Comparison of ENCODE assay signal across 2 cellular contexts in the genomic region with DNA sequence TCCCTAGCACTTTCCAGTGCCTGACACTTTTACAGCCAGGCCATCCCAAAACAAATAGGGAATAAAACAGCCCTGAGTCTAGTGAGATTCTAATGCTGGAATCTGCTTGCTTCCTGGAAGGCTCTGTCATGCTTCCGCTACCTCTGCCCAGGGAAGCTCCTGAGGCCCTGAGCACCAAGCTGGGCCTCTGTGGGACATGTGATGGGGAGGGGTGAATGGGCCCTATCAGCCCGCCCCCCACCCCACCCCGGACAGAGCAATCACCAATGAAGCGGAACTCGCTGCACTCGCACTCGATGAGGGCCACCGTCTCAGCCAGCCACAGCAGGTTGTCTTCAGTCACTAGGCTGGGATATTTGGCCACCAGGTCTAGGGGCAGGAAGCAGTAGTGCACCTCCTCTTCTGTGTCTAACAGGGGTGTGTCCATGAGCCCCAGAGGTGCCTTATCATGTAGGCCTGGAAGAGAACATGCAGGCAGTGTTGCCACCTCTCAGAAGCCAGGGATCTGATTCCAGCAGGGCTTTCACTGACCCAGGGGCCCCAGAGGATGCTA.
TF ChIP-seq lines count a peak whose summit lies in the region.

No MANE protein-coding gene starts in this region.

TF ChIP-seq in A549, 52 proteins besides CTCF, POLR2A, EP300 and RAD21:
- TF ChIP-seq, protein P1, sequence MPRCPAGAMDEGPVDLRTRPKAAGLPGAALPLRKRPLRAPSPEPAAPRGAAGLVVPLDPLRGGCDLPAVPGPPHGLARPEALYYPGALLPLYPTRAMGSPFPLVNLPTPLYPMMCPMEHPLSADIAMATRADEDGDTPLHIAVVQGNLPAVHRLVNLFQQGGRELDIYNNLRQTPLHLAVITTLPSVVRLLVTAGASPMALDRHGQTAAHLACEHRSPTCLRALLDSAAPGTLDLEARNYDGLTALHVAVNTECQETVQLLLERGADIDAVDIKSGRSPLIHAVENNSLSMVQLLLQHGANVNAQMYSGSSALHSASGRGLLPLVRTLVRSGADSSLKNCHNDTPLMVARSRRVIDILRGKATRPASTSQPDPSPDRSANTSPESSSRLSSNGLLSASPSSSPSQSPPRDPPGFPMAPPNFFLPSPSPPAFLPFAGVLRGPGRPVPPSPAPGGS (IDR thresholded peaks at IDR 0.05) = no peak
- no peak for TF ChIP-seq NPAS2 (CRISPR knock-in tag; IDR thresholded peaks at IDR 0.05; ENCODE audit: borderline replicate concordance)
- TF ChIP-seq ESRRA (IDR thresholded peaks at IDR 0.05; ENCODE audit: borderline replicate concordance, low read length) = no peak
- TF ChIP-seq RCOR1 (IDR thresholded peaks at IDR 0.05; ENCODE audit: low read depth, low read length) = no peak
- no peak for TF ChIP-seq KDM5A (IDR thresholded peaks at IDR 0.05)
- TF ChIP-seq PHF8 (IDR thresholded peaks at IDR 0.05; ENCODE audit: borderline replicate concordance, low read depth) = no peak
- no peak for TF ChIP-seq E2F6 (IDR thresholded peaks at IDR 0.05; ENCODE audit: borderline replicate concordance, low read depth)
- TF ChIP-seq TP53 (CRISPR knock-in tag; IDR thresholded peaks at IDR 0.05) = no peak
- no peak for TF ChIP-seq FOSL2 (IDR thresholded peaks at IDR 0.05)
- no peak for TF ChIP-seq FOSL2 (CRISPR knock-in tag; IDR thresholded peaks at IDR 0.05)
- TF ChIP-seq GATA3 (IDR thresholded peaks at IDR 0.05; ENCODE audit: borderline replicate concordance) = no peak
- TF ChIP-seq RFX5 (IDR thresholded peaks at IDR 0.05) = no peak
- TF ChIP-seq, protein P2, sequence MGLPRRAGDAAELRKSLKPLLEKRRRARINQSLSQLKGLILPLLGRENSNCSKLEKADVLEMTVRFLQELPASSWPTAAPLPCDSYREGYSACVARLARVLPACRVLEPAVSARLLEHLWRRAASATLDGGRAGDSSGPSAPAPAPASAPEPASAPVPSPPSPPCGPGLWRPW (IDR thresholded peaks at IDR 0.05) = no peak
- no peak for TF ChIP-seq HDAC2 (IDR thresholded peaks at IDR 0.05)
- no peak for TF ChIP-seq EHF (CRISPR knock-in tag; IDR thresholded peaks at IDR 0.05)
- TF ChIP-seq HEYL (CRISPR knock-in tag; IDR thresholded peaks at IDR 0.05) = no peak
- no peak for TF ChIP-seq BHLHE40 (IDR thresholded peaks at IDR 0.05; ENCODE audit: low read depth, low read length)
- TF ChIP-seq, protein P3, sequence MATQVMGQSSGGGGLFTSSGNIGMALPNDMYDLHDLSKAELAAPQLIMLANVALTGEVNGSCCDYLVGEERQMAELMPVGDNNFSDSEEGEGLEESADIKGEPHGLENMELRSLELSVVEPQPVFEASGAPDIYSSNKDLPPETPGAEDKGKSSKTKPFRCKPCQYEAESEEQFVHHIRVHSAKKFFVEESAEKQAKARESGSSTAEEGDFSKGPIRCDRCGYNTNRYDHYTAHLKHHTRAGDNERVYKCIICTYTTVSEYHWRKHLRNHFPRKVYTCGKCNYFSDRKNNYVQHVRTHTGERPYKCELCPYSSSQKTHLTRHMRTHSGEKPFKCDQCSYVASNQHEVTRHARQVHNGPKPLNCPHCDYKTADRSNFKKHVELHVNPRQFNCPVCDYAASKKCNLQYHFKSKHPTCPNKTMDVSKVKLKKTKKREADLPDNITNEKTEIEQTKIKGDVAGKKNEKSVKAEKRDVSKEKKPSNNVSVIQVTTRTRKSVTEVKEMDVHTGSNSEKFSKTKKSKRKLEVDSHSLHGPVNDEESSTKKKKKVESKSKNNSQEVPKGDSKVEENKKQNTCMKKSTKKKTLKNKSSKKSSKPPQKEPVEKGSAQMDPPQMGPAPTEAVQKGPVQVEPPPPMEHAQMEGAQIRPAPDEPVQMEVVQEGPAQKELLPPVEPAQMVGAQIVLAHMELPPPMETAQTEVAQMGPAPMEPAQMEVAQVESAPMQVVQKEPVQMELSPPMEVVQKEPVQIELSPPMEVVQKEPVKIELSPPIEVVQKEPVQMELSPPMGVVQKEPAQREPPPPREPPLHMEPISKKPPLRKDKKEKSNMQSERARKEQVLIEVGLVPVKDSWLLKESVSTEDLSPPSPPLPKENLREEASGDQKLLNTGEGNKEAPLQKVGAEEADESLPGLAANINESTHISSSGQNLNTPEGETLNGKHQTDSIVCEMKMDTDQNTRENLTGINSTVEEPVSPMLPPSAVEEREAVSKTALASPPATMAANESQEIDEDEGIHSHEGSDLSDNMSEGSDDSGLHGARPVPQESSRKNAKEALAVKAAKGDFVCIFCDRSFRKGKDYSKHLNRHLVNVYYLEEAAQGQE (IDR thresholded peaks at IDR 0.05) = no peak
TF ChIP-seq in A549: peak in this region for 0.

TF ChIP-seq in WTC11, 78 proteins besides CTCF, POLR2A, EP300 and RAD21 (continued from another document):
- TF ChIP-seq ESRRA (CRISPR knock-in tag; IDR thresholded peaks at IDR 0.05; ENCODE audit: borderline replicate concordance) (no peak), ZNF416 (CRISPR knock-in tag; IDR thresholded peaks at IDR 0.05) (no peak), CBFB (CRISPR knock-in tag; IDR thresholded peaks at IDR 0.05; ENCODE audit: low read depth) (no peak), PRRX2 (CRISPR knock-in tag; IDR thresholded peaks at IDR 0.05) (no peak), ZNF671 (CRISPR knock-in tag; IDR thresholded peaks at IDR 0.05) (no peak), ZNF263 (CRISPR knock-in tag; IDR thresholded peaks at IDR 0.05; ENCODE audit: low read depth) (no peak), CDX4 (CRISPR knock-in tag; IDR thresholded peaks at IDR 0.05; ENCODE audit: borderline replicate concordance) (no peak), JAZF1 (CRISPR knock-in tag; IDR thresholded peaks at IDR 0.05) (no peak), STAT6 (CRISPR knock-in tag; conservative IDR thresholded peaks at IDR 0.05; ENCODE audit: low read depth) (no peak), EMX1 (CRISPR knock-in tag; IDR thresholded peaks at IDR 0.05) (no peak), ATF1 (CRISPR knock-in tag; IDR thresholded peaks at IDR 0.05) (no peak), ZSCAN18 (CRISPR knock-in tag; IDR thresholded peaks at IDR 0.05) (no peak), NR1H2 (CRISPR knock-in tag; IDR thresholded peaks at IDR 0.05) (no peak), MYBL2 (CRISPR knock-in tag; IDR thresholded peaks at IDR 0.05) (no peak)
- TF ChIP-seq, protein P4, sequence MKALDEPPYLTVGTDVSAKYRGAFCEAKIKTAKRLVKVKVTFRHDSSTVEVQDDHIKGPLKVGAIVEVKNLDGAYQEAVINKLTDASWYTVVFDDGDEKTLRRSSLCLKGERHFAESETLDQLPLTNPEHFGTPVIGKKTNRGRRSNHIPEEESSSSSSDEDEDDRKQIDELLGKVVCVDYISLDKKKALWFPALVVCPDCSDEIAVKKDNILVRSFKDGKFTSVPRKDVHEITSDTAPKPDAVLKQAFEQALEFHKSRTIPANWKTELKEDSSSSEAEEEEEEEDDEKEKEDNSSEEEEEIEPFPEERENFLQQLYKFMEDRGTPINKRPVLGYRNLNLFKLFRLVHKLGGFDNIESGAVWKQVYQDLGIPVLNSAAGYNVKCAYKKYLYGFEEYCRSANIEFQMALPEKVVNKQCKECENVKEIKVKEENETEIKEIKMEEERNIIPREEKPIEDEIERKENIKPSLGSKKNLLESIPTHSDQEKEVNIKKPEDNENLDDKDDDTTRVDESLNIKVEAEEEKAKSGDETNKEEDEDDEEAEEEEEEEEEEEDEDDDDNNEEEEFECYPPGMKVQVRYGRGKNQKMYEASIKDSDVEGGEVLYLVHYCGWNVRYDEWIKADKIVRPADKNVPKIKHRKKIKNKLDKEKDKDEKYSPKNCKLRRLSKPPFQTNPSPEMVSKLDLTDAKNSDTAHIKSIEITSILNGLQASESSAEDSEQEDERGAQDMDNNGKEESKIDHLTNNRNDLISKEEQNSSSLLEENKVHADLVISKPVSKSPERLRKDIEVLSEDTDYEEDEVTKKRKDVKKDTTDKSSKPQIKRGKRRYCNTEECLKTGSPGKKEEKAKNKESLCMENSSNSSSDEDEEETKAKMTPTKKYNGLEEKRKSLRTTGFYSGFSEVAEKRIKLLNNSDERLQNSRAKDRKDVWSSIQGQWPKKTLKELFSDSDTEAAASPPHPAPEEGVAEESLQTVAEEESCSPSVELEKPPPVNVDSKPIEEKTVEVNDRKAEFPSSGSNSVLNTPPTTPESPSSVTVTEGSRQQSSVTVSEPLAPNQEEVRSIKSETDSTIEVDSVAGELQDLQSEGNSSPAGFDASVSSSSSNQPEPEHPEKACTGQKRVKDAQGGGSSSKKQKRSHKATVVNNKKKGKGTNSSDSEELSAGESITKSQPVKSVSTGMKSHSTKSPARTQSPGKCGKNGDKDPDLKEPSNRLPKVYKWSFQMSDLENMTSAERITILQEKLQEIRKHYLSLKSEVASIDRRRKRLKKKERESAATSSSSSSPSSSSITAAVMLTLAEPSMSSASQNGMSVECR (CRISPR knock-in tag; IDR thresholded peaks at IDR 0.05; ENCODE audit: borderline replicate concordance) = no peak
- TF ChIP-seq, protein P5, sequence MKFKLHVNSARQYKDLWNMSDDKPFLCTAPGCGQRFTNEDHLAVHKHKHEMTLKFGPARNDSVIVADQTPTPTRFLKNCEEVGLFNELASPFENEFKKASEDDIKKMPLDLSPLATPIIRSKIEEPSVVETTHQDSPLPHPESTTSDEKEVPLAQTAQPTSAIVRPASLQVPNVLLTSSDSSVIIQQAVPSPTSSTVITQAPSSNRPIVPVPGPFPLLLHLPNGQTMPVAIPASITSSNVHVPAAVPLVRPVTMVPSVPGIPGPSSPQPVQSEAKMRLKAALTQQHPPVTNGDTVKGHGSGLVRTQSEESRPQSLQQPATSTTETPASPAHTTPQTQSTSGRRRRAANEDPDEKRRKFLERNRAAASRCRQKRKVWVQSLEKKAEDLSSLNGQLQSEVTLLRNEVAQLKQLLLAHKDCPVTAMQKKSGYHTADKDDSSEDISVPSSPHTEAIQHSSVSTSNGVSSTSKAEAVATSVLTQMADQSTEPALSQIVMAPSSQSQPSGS (CRISPR knock-in tag; IDR thresholded peaks at IDR 0.05; ENCODE audit: borderline replicate concordance, low read depth) = no peak
- TF ChIP-seq, protein P6, sequence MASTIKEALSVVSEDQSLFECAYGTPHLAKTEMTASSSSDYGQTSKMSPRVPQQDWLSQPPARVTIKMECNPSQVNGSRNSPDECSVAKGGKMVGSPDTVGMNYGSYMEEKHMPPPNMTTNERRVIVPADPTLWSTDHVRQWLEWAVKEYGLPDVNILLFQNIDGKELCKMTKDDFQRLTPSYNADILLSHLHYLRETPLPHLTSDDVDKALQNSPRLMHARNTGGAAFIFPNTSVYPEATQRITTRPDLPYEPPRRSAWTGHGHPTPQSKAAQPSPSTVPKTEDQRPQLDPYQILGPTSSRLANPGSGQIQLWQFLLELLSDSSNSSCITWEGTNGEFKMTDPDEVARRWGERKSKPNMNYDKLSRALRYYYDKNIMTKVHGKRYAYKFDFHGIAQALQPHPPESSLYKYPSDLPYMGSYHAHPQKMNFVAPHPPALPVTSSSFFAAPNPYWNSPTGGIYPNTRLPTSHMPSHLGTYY (CRISPR knock-in tag; IDR thresholded peaks at IDR 0.05) = no peak
- TF ChIP-seq, protein P7, sequence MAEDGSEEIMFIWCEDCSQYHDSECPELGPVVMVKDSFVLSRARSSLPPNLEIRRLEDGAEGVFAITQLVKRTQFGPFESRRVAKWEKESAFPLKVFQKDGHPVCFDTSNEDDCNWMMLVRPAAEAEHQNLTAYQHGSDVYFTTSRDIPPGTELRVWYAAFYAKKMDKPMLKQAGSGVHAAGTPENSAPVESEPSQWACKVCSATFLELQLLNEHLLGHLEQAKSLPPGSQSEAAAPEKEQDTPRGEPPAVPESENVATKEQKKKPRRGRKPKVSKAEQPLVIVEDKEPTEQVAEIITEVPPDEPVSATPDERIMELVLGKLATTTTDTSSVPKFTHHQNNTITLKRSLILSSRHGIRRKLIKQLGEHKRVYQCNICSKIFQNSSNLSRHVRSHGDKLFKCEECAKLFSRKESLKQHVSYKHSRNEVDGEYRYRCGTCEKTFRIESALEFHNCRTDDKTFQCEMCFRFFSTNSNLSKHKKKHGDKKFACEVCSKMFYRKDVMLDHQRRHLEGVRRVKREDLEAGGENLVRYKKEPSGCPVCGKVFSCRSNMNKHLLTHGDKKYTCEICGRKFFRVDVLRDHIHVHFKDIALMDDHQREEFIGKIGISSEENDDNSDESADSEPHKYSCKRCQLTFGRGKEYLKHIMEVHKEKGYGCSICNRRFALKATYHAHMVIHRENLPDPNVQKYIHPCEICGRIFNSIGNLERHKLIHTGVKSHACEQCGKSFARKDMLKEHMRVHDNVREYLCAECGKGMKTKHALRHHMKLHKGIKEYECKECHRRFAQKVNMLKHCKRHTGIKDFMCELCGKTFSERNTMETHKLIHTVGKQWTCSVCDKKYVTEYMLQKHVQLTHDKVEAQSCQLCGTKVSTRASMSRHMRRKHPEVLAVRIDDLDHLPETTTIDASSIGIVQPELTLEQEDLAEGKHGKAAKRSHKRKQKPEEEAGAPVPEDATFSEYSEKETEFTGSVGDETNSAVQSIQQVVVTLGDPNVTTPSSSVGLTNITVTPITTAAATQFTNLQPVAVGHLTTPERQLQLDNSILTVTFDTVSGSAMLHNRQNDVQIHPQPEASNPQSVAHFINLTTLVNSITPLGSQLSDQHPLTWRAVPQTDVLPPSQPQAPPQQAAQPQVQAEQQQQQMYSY (CRISPR knock-in tag; IDR thresholded peaks at IDR 0.05) = no peak
